In genomic region chr11:65382036-65382803, GRCh38 we compare ENCODE assay signal across 1 cellular context.
TF ChIP-seq lines count a peak whose summit lies in the region.

TSS of gene SLC25A45 (minus strand) at chr11:65382646. CDS start at chr11:65381951, 695 bp downstream.

TF ChIP-seq in HEK293, 187 proteins besides CTCF, POLR2A, EP300 and RAD21 (continued from another document):
- TF ChIP-seq ZNF639 (tag by site-specific recombination; IDR thresholded peaks at IDR 0.05) (no peak), ZNF776 (tag by site-specific recombination; IDR thresholded peaks at IDR 0.05; ENCODE audit: borderline replicate concordance) (no peak), SP3 (tag by site-specific recombination; IDR thresholded peaks at IDR 0.05) (peak; percentile 65), KLF10 (tag by site-specific recombination; IDR thresholded peaks at IDR 0.05) (peak; percentile 92), GLIS2 (tag by site-specific recombination; IDR thresholded peaks at IDR 0.05) (peak; percentile 100), ZSCAN4 (tag by site-specific recombination; IDR thresholded peaks at IDR 0.05) (no peak), ZNF354C (tag by site-specific recombination; IDR thresholded peaks at IDR 0.05; ENCODE audit: borderline replicate concordance, low read depth) (no peak), ZBTB44 (tag by site-specific recombination; IDR thresholded peaks at IDR 0.05) (no peak), ZNF398 (tag by site-specific recombination; IDR thresholded peaks at IDR 0.05) (peak; percentile 99), SCRT2 (tag by site-specific recombination; IDR thresholded peaks at IDR 0.05) (no peak), ZNF785 (tag by site-specific recombination; IDR thresholded peaks at IDR 0.05) (no peak), ZNF645 (tag by site-specific recombination; IDR thresholded peaks at IDR 0.05) (no peak), ZNF146 (tag by site-specific recombination; IDR thresholded peaks at IDR 0.05) (peak; percentile 56), HOXA7 (CRISPR knock-in tag; IDR thresholded peaks at IDR 0.05; ENCODE audit: borderline replicate concordance) (no peak), PBX3 (CRISPR knock-in tag; IDR thresholded peaks at IDR 0.05) (0 out of 2 replicates have a peak, but pooled peaks have one; percentile 77), ZNF791 (tag by site-specific recombination; IDR thresholded peaks at IDR 0.05) (no peak), ZNF768 (tag by site-specific recombination; IDR thresholded peaks at IDR 0.05) (no peak), HOXD13 (CRISPR knock-in tag; IDR thresholded peaks at IDR 0.05; ENCODE audit: borderline replicate concordance) (no peak), REPIN1 (tag by site-specific recombination; IDR thresholded peaks at IDR 0.05; ENCODE audit: low read depth) (no peak), ZNF473 (tag by site-specific recombination; IDR thresholded peaks at IDR 0.05) (no peak), ZNF24 (tag by site-specific recombination; IDR thresholded peaks at IDR 0.05) (peak; percentile 56), ZBTB7A (tag by site-specific recombination; IDR thresholded peaks at IDR 0.05; ENCODE audit: low read depth) (no peak), ZNF658 (tag by site-specific recombination; IDR thresholded peaks at IDR 0.05) (no peak), MYNN (tag by site-specific recombination; IDR thresholded peaks at IDR 0.05; ENCODE audit: borderline replicate concordance) (no peak), ZNF302 (tag by site-specific recombination; IDR thresholded peaks at IDR 0.05; ENCODE audit: low read depth) (no peak), ZBTB49 (tag by site-specific recombination; IDR thresholded peaks at IDR 0.05; ENCODE audit: low read depth) (no peak), OVOL3 (tag by site-specific recombination; IDR thresholded peaks at IDR 0.05) (no peak), ZNF341 (tag by site-specific recombination; IDR thresholded peaks at IDR 0.05; ENCODE audit: low read depth) (peak; percentile 98), ZSCAN18 (tag by site-specific recombination; IDR thresholded peaks at IDR 0.05) (no peak), INSM2 (tag by site-specific recombination; IDR thresholded peaks at IDR 0.05) (0 out of 2 replicates have a peak, but pooled peaks have one; percentile 61), ZNF626 (tag by site-specific recombination; IDR thresholded peaks at IDR 0.05) (no peak), SP2 (tag by site-specific recombination; IDR thresholded peaks at IDR 0.05) (peak; percentile 71), ZNF426 (tag by site-specific recombination; IDR thresholded peaks at IDR 0.05) (no peak), ZNF23 (tag by site-specific recombination; IDR thresholded peaks at IDR 0.05; ENCODE audit: borderline replicate concordance) (no peak), ZEB2 (tag by site-specific recombination; IDR thresholded peaks at IDR 0.05) (peak; percentile 92), ZBTB17 (tag by site-specific recombination; IDR thresholded peaks at IDR 0.05) (peak; percentile 98), PRDM2 (tag by site-specific recombination; IDR thresholded peaks at IDR 0.05; ENCODE audit: borderline replicate concordance) (no peak), ZNF423 (tag by site-specific recombination; IDR thresholded peaks at IDR 0.05) (peak; percentile 99), ZNF223 (tag by site-specific recombination; IDR thresholded peaks at IDR 0.05) (peak; percentile 90)
